In genomic region chr20:55255016-55255415, GRCh38 we compare ENCODE assay signal across 25 cellular contexts.
"Had no signal": no experiment of that assay in that cellular context is flagged by ENCODE, and none has a peak within 500 bp of the region (broad histone marks: within the 10 kb centered on the region; RNA-seq: fewer than 3 reads in every experiment).

No MANE protein-coding gene starts in this region.

- H3K4me3 ChIP-seq: neural progenitor cell, ovary, psoas muscle, right lobe of liver, sigmoid colon, stomach, suprapubic skin, testis, tibial artery, transverse colon, upper lobe of right lung, uterus had no signal

- H3K27ac ChIP-seq: neural progenitor cell, ovary, parathyroid adenoma, psoas muscle, right lobe of liver, suprapubic skin, testis, upper lobe of right lung, uterus had no signal

- H3K9ac ChIP-seq: neural progenitor cell, parathyroid adenoma had no signal

- DNase-seq: natural killer cell; occipital lobe; ovary; psoas muscle; right cardiac atrium; right lobe of liver; sigmoid colon; small intestine; stimulated activated CD4-positive, alpha-beta T cell treated with anti-CD3 and anti-CD28 coated beads, Interleukin-15, amount 100 ng/mL, for 24 hours; stimulated activated CD4-positive, alpha-beta T cell treated with anti-CD3 and anti-CD28 coated beads, Interleukin-2, amount 100 ng/mL, for 24 hours; stimulated activated CD4-positive, alpha-beta T cell treated with anti-CD3 and anti-CD28 coated beads, Interleukin-2, amount 100 ng/mL, for 48 hours; stimulated activated CD4-positive, alpha-beta T cell treated with anti-CD3 and anti-CD28 coated beads, Interleukin-4, amount 100 ng/mL, for 24 hours; stimulated activated naive B cell treated with anti-CD40 and anti-IgM and Interleukin-4, amounts not matched to agents 10 μg/mL and 1 μg/mL and 100 μg/mL, for 72 hours; stimulated activated naive CD4-positive, alpha-beta T cell treated with Interleukin-2 at 50 U/mL for 16 hours; stomach; substantia nigra; testis; tibial artery; transverse colon; upper lobe of right lung; uterus had no signal

- H3K27me3 ChIP-seq: neural progenitor cell, ovary, right lobe of liver, sigmoid colon, stomach, suprapubic skin, testis, tibial artery, transverse colon, upper lobe of right lung, uterus had no signal

- H3K36me3 ChIP-seq: neural progenitor cell, ovary, right lobe of liver, sigmoid colon, stomach, suprapubic skin, tibial artery, transverse colon, upper lobe of right lung, uterus had no signal

- ATAC-seq: natural killer cell; psoas muscle; right cardiac atrium; right lobe of liver; stimulated activated effector memory CD8-positive, alpha-beta T cell treated with anti-CD3 and anti-CD28 coated beads, Interleukin-12 subunit alpha, Interleukin-12 subunit beta, amount 100 ng/mL, for 72 hours; stimulated activated naive B cell treated with anti-CD40 and anti-IgM and Interleukin-4, amounts not matched to agents 10 μg/mL and 1 μg/mL and 100 μg/mL, for 72 hours; upper lobe of right lung had no signal

- H3K4me1 ChIP-seq: neural progenitor cell, parathyroid adenoma, psoas muscle, right lobe of liver, suprapubic skin, upper lobe of right lung, uterus had no signal

- FAIRE-seq: small intestine had no signal

- H3K9me3 ChIP-seq: ovary, psoas muscle, right lobe of liver, sigmoid colon, stomach, suprapubic skin, testis, tibial artery, transverse colon, upper lobe of right lung, uterus had no signal
